8 cellular contexts compared by ENCODE assay signal in the genomic region with DNA sequence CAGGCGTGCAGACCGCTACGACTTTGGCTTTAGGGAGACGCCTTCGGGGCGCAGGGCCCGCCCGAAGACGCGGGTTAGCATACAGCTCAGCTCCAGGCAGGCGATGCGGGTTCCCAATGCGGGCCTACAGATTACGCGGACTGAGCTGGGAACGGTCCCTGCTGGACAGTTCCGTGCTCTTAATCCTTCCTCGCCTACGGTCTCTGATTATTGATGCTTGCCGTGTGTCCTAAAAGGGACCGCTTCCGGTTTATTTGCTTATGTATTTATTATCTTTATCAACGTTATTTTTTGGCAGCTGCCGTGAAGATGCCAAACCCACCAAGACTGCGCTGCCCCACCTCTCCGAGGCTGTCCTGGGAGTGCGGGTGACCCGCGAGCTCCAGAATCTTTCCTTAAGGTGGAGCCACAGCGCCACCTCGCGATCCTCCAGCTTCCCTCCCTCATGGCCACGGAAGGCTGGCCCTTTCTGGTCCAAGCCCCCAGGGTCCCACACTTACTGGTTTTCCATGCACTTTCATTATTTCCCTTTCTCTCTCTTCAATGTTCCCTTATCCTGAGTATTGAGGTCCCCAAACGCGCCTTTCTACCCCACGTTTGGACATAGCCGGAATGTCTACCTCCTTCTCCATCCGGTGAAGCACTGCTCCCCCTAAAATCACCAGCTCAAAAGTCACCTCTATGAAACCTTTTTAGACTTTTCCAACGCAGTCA. TPM values are rescaled to one million over a fixed set of nuclear protein-coding genes. Genes with fewer than 3 reads are reported as not detected.
DNase-seq lines count a peak whose midpoint lies in the region; ATAC-seq and TF ChIP-seq lines count a peak whose summit lies in the region.

No MANE protein-coding gene starts in this region.

- ATAC-seq in GM19372 (IDR thresholded peaks at IDR 0.05; ENCODE audit: low read depth, unreplicated experiment): peak; percentile 54
- peak; percentile 57 for ATAC-seq in HG03521 (IDR thresholded peaks at IDR 0.05; ENCODE audit: unreplicated experiment)
- ATAC-seq in gastroesophageal sphincter: peak; percentile 80

- H3K36me3 Mint-ChIP-seq in CD8-positive, alpha-beta memory T cell: no peaks in the 10 kb centered on the region
- H3K36me3 Mint-ChIP-seq in osteocyte (ENCODE audit: unreplicated experiment): peaks cover 14% of the 10 kb centered on the region

- H3K36me3 ChIP-seq in CD8-positive, alpha-beta memory T cell (ENCODE audit: insufficient read depth, low read length): no peaks in the 10 kb centered on the region
- H3K36me3 ChIP-seq in Peyer's patch (no peaks in the 10 kb centered on the region), gastroesophageal sphincter (no peaks in the 10 kb centered on the region), transverse colon (no peaks in the 10 kb centered on the region)

- TF ChIP-seq POLR2A in Peyer's patch (IDR thresholded peaks at IDR 0.05) (no peak), gastroesophageal sphincter (IDR thresholded peaks at IDR 0.05) (no peak), transverse colon (IDR thresholded peaks at IDR 0.05) (no peak)

- H3K9me3 Mint-ChIP-seq in CD8-positive, alpha-beta memory T cell: no peaks in the 10 kb centered on the region
- no peaks in the 10 kb centered on the region for H3K9me3 Mint-ChIP-seq in osteocyte (ENCODE audit: unreplicated experiment)

- intact Hi-C loops in transverse colon (cut with DNase I; ENCODE audit: low total_unique reads): loop anchor here (2.0 to 5.0 kb wide), 2 partner anchors 930 to 1029 kb away; no protein-coding TSS in a partner anchor

- H3K27ac ChIP-seq in CD8-positive, alpha-beta memory T cell (ENCODE audit: low read depth, low read length): no peak overlapping the region
- H3K27ac ChIP-seq in Peyer's patch: peak overlapping the region in 1 of 4 donors; percentile 42
- H3K27ac ChIP-seq in gastroesophageal sphincter: peak overlapping the region in 3 of 4 donors; percentile 42 to 52 (median 49)
- H3K27ac ChIP-seq in transverse colon: no peak overlapping the region

- peaks cover 24% of the 10 kb centered on the region for H3K27me3 ChIP-seq in CD8-positive, alpha-beta memory T cell (ENCODE audit: insufficient read depth, low read length, poor library complexity, severe bottlenecking)
- H3K27me3 ChIP-seq in Peyer's patch: peaks cover 0 to 21% of the 10 kb centered on the region in 2 donors
- peaks cover 88% of the 10 kb centered on the region for H3K27me3 ChIP-seq in gastroesophageal sphincter
- peaks cover 100% of the 10 kb centered on the region for H3K27me3 ChIP-seq in transverse colon

- H3K27ac Mint-ChIP-seq in CD8-positive, alpha-beta memory T cell: peak overlapping the region in 1 of 8 donors; percentile 21
- H3K27ac Mint-ChIP-seq in osteocyte (ENCODE audit: unreplicated experiment): peak overlapping the region; percentile 40

- CTCF ChIA-PET in CD8-positive, alpha-beta memory T cell (lab: Charles Lee): interaction anchor here (0.6 to 3.8 kb wide), 22 partner anchors 9 to 1346 kb away, joined by 3 to 135 read pairs (median 4); no protein-coding TSS in a partner anchor

- DNase-seq in CD8-positive, alpha-beta memory T cell: peak; percentile 47 to 66 (median 52)
- peak; percentile 73 to 90 (median 81) for DNase-seq in Peyer's patch
- peak; percentile 44 for DNase-seq in activated effector memory CD4-positive, alpha-beta T cell treated with Interleukin-2 at 50 U/mL for 16 hours
- DNase-seq in osteocyte (ENCODE audit: extremely low spot score, unreplicated experiment): no peak
- peak; percentile 74 for DNase-seq in transverse colon

- H3K4me1 Mint-ChIP-seq in CD8-positive, alpha-beta memory T cell: peaks cover 27 to 32% (median 27%) of the 10 kb centered on the region in 3 donors
- peaks cover 40% of the 10 kb centered on the region for H3K4me1 Mint-ChIP-seq in osteocyte (ENCODE audit: unreplicated experiment)

- no peaks in the 10 kb centered on the region for H3K9me3 ChIP-seq in CD8-positive, alpha-beta memory T cell (ENCODE audit: low read length)
- no peaks in the 10 kb centered on the region for H3K9me3 ChIP-seq in Peyer's patch
- H3K9me3 ChIP-seq in gastroesophageal sphincter: no peaks in the 10 kb centered on the region
- no peaks in the 10 kb centered on the region for H3K9me3 ChIP-seq in transverse colon

- H3K4me3 Mint-ChIP-seq in CD8-positive, alpha-beta memory T cell: peak overlapping the region in 6 of 7 donors; percentile 78 to 92 (median 83)
- peak overlapping the region; percentile 79 for H3K4me3 Mint-ChIP-seq in osteocyte (ENCODE audit: unreplicated experiment)

- in situ Hi-C loops in transverse colon (cut with MboI; ENCODE audit: low pct_ligation_motif_present in 1 of 4, low pct_unique_long_range_greater_than_20kb in 1 of 4, low sequenced_read_pairs in 3 of 4): loop anchor here (5.0 to 25.0 kb wide), 5 partner anchors 412 to 1019 kb away; no protein-coding TSS in a partner anchor

- POLR2A ChIA-PET in CD8-positive, alpha-beta memory T cell (lab: Charles Lee): interaction anchor here (1.6 kb wide), 1 partner anchor 411 kb away, joined by 8 read pairs; no protein-coding TSS in a partner anchor

- TF ChIP-seq EP300 in gastroesophageal sphincter (IDR thresholded peaks at IDR 0.05): no peak
- no peak for TF ChIP-seq EP300 in transverse colon (IDR thresholded peaks at IDR 0.05; ENCODE audit: low read depth)

- H3K27me3 Mint-ChIP-seq in CD8-positive, alpha-beta memory T cell: peaks cover 48 to 68% of the 10 kb centered on the region in 2 donors
- peaks cover 7% of the 10 kb centered on the region for H3K27me3 Mint-ChIP-seq in osteocyte (ENCODE audit: unreplicated experiment)

- WGBS in gastroesophageal sphincter (ENCODE audit: low coverage in 1 of 2), 2 donors: 1 to 4% methylated on average over 16 to 35 of the region's 39 CpGs
- WGBS in transverse colon (ENCODE audit: low coverage in 1 of 2), 2 donors: 5 to 11% methylated on average over 16 to 39 of the region's 39 CpGs

- peaks cover 18% of the 10 kb centered on the region for H3K4me1 ChIP-seq in CD8-positive, alpha-beta memory T cell (ENCODE audit: insufficient read depth, low read length)
- H3K4me1 ChIP-seq in Peyer's patch (no peaks in the 10 kb centered on the region), gastroesophageal sphincter (peaks cover 0 to 46% (median 0%) of the 10 kb centered on the region in 3 donors), transverse colon (peaks cover 0 to 9% (median 8%) of the 10 kb centered on the region in 4 donors)

- TF ChIP-seq CTCF in Peyer's patch (IDR thresholded peaks at IDR 0.05): peak; percentile 61 to 90 (median 74)
- peak in 3 of 4 experiments; percentile 83 to 89 (median 83) for TF ChIP-seq CTCF in gastroesophageal sphincter (IDR thresholded peaks at IDR 0.05)
- peak; percentile 99 for TF ChIP-seq CTCF in osteocyte (IDR thresholded peaks at IDR 0.05)
- peak; percentile 79 to 87 (median 81) for TF ChIP-seq CTCF in transverse colon (IDR thresholded peaks at IDR 0.05)

- peak overlapping the region; percentile 44 for H3K4me3 ChIP-seq in CD8-positive, alpha-beta memory T cell (ENCODE audit: low read length)
- peak overlapping the region; percentile 18 to 39 (median 28) for H3K4me3 ChIP-seq in Peyer's patch
- peak overlapping the region; percentile 3 to 47 for H3K4me3 ChIP-seq in gastroesophageal sphincter
- peak overlapping the region in 3 of 4 donors; percentile 6 to 41 (median 17) for H3K4me3 ChIP-seq in transverse colon

RNA-seq across cellular contexts. Expression of gene EBF1, which starts 7.0 kb away (rescaled TPM):
- total RNA-seq in CD8-positive, alpha-beta memory T cell: under 1 TPM in 1 of 2 experiments, not detected in 1; 0.18 TPM
- polyA plus RNA-seq in CD8-positive, alpha-beta memory T cell: not detected
- total RNA-seq in Peyer's patch (10 to 100 TPM in 2 of 4 donors, 1 to 10 TPM in 2; 2.8 to 84.2 (median 9.8) TPM), gastroesophageal sphincter (10 to 100 TPM; 16.8 to 28.5 (median 24.3) TPM), osteocyte (139 TPM in 2 replicates), transverse colon (10 to 100 TPM in 2 of 4 donors, 1 to 10 TPM in 2; 5.3 to 23.6 (median 10.1) TPM)

Comparison
In these comparisons a context has a peak if more than half of its experiments do, and no peak if none do; other contexts are left out.
1. H3K27ac ChIP-seq: peak in gastroesophageal sphincter (3 of 4); none in CD8-positive, alpha-beta memory T cell (single experiment) and transverse colon (0 of 4).
2. Peak in every context shown above with its lines, with median percentiles within 50 percentile points of each other: H3K4me3 ChIP-seq, ATAC-seq and CTCF ChIP-seq.